In the genomic region with DNA sequence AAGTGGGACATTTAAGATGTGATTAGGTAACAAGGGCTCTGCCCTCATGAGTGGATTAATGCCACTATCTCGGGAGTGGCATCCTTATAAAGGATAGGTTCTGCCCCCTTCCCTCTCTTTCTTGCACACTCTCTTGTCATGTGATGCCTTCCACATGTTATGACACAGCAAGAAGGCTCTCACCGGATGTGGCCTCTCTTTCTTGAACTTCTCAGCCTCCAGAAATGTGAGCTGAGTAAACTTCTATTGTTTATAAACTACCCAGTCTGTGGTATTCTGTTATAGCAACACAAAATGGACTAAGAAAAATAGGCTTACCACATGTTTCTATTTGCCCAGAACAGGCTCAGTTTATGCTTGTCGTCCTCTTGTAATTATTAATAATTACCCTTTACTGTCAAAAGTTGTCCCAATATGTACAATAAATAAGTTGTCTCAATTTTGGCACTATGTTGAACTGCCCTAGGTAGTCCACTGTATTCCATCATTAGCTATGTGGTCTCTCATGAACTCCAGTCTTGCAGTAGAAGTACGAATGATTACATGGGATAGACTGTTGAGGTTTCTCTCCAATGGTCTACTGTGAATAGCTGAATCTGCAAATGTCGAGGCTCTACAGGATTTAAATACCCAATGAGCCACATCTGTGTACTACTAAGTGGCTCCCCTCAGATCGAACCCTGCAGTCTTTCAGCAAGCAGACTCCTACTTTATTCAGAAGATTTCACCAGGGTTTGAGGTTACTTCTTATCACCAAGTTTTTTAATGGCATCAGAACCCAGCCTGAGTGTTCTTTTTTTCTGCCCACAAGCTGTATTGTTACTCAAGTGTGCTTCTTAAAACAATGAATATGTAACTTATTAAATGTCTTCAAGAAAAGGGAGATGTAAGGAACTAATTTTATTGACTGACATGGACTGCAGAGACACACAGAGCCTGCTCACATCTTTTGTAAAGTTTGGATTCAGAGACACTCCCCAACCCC, we compare ENCODE assay signal across 12 cellular contexts.
A peak's percentile ranks its signal among the peaks of the same experiment; 100 is the strongest.
DNase-seq lines count a peak whose midpoint lies in the region; ATAC-seq and TF ChIP-seq lines count a peak whose summit lies in the region.
"Had no signal": no experiment of that assay in that cellular context is flagged by ENCODE, and none has a peak within 500 bp of the region (broad histone marks: within the 10 kb centered on the region; RNA-seq: fewer than 3 reads in every experiment).

No MANE protein-coding gene starts in this region.

- no peaks in the 10 kb centered on the region for H3K79me2 ChIP-seq in GM23338 (replicated peaks; ENCODE audit: insufficient read depth)
- H3K79me2 ChIP-seq in osteoblast (ENCODE audit: insufficient read depth, low read length): no peaks in the 10 kb centered on the region

- H2AFZ ChIP-seq in GM23338 (peak overlapping the region; percentile 48; the same call in 1 of the 2 replicates), osteoblast (ENCODE audit: low read length) (peak overlapping the region; percentile 25)

- H3K27me3 ChIP-seq in GM23338 (ENCODE audit: insufficient read depth) (no peaks in the 10 kb centered on the region), osteoblast (ENCODE audit: insufficient read depth, low read length) (no peaks in the 10 kb centered on the region)
- H3K27me3 ChIP-seq: gastroesophageal sphincter, left lung had no signal

- H3K4me2 ChIP-seq in GM23338: no peak overlapping the region
- H3K4me2 ChIP-seq in osteoblast (ENCODE audit: insufficient read depth, low read length): no peak overlapping the region

- no peak overlapping the region for H3K27ac Mint-ChIP-seq in GM23338

- no peaks in the 10 kb centered on the region for H3K27me3 Mint-ChIP-seq in GM23338 (ENCODE audit: insufficient read depth, low read depth, poor library complexity)

- H4K20me1 ChIP-seq in GM23338 (replicated peaks; ENCODE audit: insufficient read depth) (no peaks in the 10 kb centered on the region; the same call in 1 of the 2 replicates), osteoblast (ENCODE audit: insufficient read depth, low read length) (no peaks in the 10 kb centered on the region)

- intact Hi-C loops in Right ventricle myocardium inferior (cut with DNase I): no loop called here

- no peaks in the 10 kb centered on the region for H3K36me3 ChIP-seq in GM23338 (ENCODE audit: insufficient read depth)
- no peaks in the 10 kb centered on the region for H3K36me3 ChIP-seq in osteoblast (ENCODE audit: insufficient read depth, low read length)
- H3K36me3 ChIP-seq: gastroesophageal sphincter, left lung, thoracic aorta had no signal

- DNase-seq in GM23338 (ENCODE audit: low spot score) (no peak), OCI-M1 (lab: John Stamatoyannopoulos, UW) (peak; percentile 24), epithelial cell of esophagus (ENCODE audit: low read depth) (peak; percentile 82), osteoblast (ENCODE audit: insufficient read length, low spot score, missing footprints) (no peak), Right ventricle myocardium inferior (ENCODE audit: missing footprints) (no peak)
- no peak for DNase-seq in stimulated activated CD4-positive, alpha-beta T cell treated with anti-CD3 and anti-CD28 coated beads, Interleukin-4, amount 100 ng/mL, for 1 hour
- DNase-seq: left lung, NCI-H2029 treated with DMSO at 0.1 percent for 48 hours had no signal

- no peak overlapping the region for H3K27ac ChIP-seq in GM23338 (ENCODE audit: low read depth)
- no peak overlapping the region for H3K27ac ChIP-seq in osteoblast (ENCODE audit: low read depth, low read length)
- H3K27ac ChIP-seq: gastroesophageal sphincter, left lung, thoracic aorta had no signal

- H3K4me3 Mint-ChIP-seq in GM23338: no peak overlapping the region

- no peaks in the 10 kb centered on the region for H3K9me3 ChIP-seq in osteoblast (ENCODE audit: low read depth, low read length)
- H3K9me3 ChIP-seq: gastroesophageal sphincter, left lung, thoracic aorta had no signal

- no peaks in the 10 kb centered on the region for H3K9me2 ChIP-seq in GM23338 (ENCODE audit: insufficient read depth)

- TF ChIP-seq CTCF in GM23338 (conservative IDR thresholded peaks at IDR 0.05; ENCODE audit: low read depth in 2 of 2) (no peak), epithelial cell of esophagus (IDR thresholded peaks at IDR 0.05; ENCODE audit: insufficient read depth, low read depth, low read length, missing control alignments) (no peak), osteoblast (IDR thresholded peaks at IDR 0.05; ENCODE audit: extremely low read depth, low read depth, low read length) (no peak)

- ATAC-seq in GM23338 (no peak), esophagus mucosa (no peak), Right ventricle myocardium inferior (no peak), GM19452 (IDR thresholded peaks at IDR 0.05; ENCODE audit: unreplicated experiment) (no peak)
- ATAC-seq: gastroesophageal sphincter, left lung had no signal

- H3K4me3 ChIP-seq in GM23338 (no peak overlapping the region), epithelial cell of esophagus (ENCODE audit: low read length) (no peak overlapping the region), osteoblast (ENCODE audit: insufficient read depth, low read length) (no peak overlapping the region)
- H3K4me3 ChIP-seq: gastroesophageal sphincter, left lung, thoracic aorta had no signal

- H3K36me3 Mint-ChIP-seq in GM23338 (ENCODE audit: low read depth): no peaks in the 10 kb centered on the region

- no peaks in the 10 kb centered on the region for H3F3A ChIP-seq in GM23338 (replicated peaks; ENCODE audit: low read depth)

- H3K9me3 Mint-ChIP-seq in GM23338: no peaks in the 10 kb centered on the region; the same call in 2 of the 3 replicates

- H3K4me1 ChIP-seq in GM23338 (ENCODE audit: insufficient read depth) (no peaks in the 10 kb centered on the region), osteoblast (ENCODE audit: insufficient read depth, low read length) (peaks cover 5% of the 10 kb centered on the region)
- H3K4me1 ChIP-seq: gastroesophageal sphincter, left lung had no signal

- H3K4me1 Mint-ChIP-seq in GM23338: no peaks in the 10 kb centered on the region

TF ChIP-seq in GM23338, 12 proteins besides CTCF, POLR2A, EP300 and RAD21:
- TF ChIP-seq, protein P1, sequence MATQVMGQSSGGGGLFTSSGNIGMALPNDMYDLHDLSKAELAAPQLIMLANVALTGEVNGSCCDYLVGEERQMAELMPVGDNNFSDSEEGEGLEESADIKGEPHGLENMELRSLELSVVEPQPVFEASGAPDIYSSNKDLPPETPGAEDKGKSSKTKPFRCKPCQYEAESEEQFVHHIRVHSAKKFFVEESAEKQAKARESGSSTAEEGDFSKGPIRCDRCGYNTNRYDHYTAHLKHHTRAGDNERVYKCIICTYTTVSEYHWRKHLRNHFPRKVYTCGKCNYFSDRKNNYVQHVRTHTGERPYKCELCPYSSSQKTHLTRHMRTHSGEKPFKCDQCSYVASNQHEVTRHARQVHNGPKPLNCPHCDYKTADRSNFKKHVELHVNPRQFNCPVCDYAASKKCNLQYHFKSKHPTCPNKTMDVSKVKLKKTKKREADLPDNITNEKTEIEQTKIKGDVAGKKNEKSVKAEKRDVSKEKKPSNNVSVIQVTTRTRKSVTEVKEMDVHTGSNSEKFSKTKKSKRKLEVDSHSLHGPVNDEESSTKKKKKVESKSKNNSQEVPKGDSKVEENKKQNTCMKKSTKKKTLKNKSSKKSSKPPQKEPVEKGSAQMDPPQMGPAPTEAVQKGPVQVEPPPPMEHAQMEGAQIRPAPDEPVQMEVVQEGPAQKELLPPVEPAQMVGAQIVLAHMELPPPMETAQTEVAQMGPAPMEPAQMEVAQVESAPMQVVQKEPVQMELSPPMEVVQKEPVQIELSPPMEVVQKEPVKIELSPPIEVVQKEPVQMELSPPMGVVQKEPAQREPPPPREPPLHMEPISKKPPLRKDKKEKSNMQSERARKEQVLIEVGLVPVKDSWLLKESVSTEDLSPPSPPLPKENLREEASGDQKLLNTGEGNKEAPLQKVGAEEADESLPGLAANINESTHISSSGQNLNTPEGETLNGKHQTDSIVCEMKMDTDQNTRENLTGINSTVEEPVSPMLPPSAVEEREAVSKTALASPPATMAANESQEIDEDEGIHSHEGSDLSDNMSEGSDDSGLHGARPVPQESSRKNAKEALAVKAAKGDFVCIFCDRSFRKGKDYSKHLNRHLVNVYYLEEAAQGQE (IDR thresholded peaks at IDR 0.05; ENCODE audit: unreplicated experiment): no peak
- TF ChIP-seq ZNF114 (CRISPR knock-in tag; IDR thresholded peaks at IDR 0.05) (no peak), CREB1 (CRISPR knock-in tag; IDR thresholded peaks at IDR 0.05; ENCODE audit: low read depth) (no peak), NANOG (IDR thresholded peaks at IDR 0.05; ENCODE audit: borderline replicate concordance) (no peak), ZNF331 (CRISPR knock-in tag; IDR thresholded peaks at IDR 0.05; ENCODE audit: low read depth) (no peak)

Comparison
In these comparisons a context has a peak if more than half of its experiments do, and no peak if none do; other contexts are left out.
1. DNase-seq: peak in OCI-M1 (single experiment) and epithelial cell of esophagus (single experiment); none in GM23338 (single experiment), osteoblast (single experiment), Right ventricle myocardium inferior (single experiment) and stimulated activated CD4-positive, alpha-beta T cell treated with anti-CD3 and anti-CD28 coated beads, Interleukin-4, amount 100 ng/mL, for 1 hour (single experiment).